In the genomic region with DNA sequence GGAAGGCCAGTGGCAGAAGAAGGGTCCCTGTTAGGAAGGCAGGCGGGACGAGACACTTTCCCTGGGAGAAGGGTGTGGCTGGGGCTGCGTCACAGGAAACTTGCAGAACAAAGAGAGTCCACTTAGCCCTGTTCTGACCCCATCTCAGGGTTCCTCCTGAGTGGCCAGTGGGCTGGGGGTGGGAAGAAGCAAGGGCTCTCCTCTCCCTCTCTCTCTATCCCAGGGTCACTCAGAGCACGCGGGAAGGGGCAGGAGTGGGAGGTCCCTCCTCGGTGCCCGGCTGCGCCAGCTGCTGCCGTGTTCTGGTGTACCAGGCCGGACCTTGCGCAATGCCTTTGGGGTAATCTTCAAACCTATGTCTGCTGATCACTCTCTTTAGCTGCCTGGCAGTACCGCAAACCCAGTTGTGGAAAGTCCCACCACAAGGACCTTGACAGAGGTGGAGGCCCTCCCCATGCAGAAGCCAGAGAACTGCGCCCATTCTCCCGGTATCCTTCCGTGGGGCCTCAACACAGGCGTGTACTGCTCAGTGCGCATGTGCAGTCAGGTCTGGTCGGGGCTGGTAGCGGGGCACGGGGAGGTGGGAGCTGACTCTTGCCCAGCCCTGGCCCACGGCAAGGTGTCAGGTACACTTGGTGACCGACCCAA, we compare ENCODE assay signal across 10 cellular contexts. TPM values are rescaled to one million over a fixed set of nuclear protein-coding genes. Genes with fewer than 3 reads are reported as not detected.
A peak's percentile ranks its signal among the peaks of the same experiment; 100 is the strongest.
DNase-seq lines count a peak whose midpoint lies in the region; ATAC-seq and TF ChIP-seq lines count a peak whose summit lies in the region.
"Had no signal": no experiment of that assay in that cellular context is flagged by ENCODE, and none has a peak within 500 bp of the region (broad histone marks: within the 10 kb centered on the region; RNA-seq: fewer than 3 reads in every experiment).

No MANE protein-coding gene starts in this region.

- H3K79me2 ChIP-seq in mammary epithelial cell (ENCODE audit: insufficient read depth, low read length) = no peaks in the 10 kb centered on the region

- peak; percentile 91 to 93 for ATAC-seq in lower lobe of right lung
- ATAC-seq in GM19395 (IDR thresholded peaks at IDR 0.05; ENCODE audit: unreplicated experiment) = no peak

- intact Hi-C loops in mammary epithelial cell (cut with micrococcal nuclease) (no loop called here), lower lobe of right lung (cut with DNase I) (no loop called here)

- TF ChIP-seq CTCF in mammary epithelial cell (conservative IDR thresholded peaks at IDR 0.05 in 1 of 2, IDR thresholded peaks at IDR 0.05 in 1 of 2; ENCODE audit: extremely low read depth in 1 of 2, insufficient read depth in 1 of 2, low read depth in 1 of 2, low read length in 2 of 2) = no peak
- TF ChIP-seq CTCF in lower lobe of right lung (IDR thresholded peaks at IDR 0.05) = no peak
- no peak for TF ChIP-seq CTCF in nephron progenitor cell (IDR thresholded peaks at IDR 0.05)

- no peak overlapping the region for H3K4me2 ChIP-seq in mammary epithelial cell (ENCODE audit: insufficient read depth, low read depth, low read length)

- dilution Hi-C loops in mammary epithelial cell (cut with HindIII; ENCODE audit: low sequenced_read_pairs) = no loop called here

- no peak for TF ChIP-seq EP300 in Ishikawa (IDR thresholded peaks at IDR 0.05; ENCODE audit: borderline replicate concordance)

- H3K4me3 ChIP-seq in mammary epithelial cell (replicated peaks in 1 of 3; ENCODE audit: insufficient read depth in 1 of 3, low read depth in 2 of 3, low read length in 3 of 3) = no peak overlapping the region
- no peak overlapping the region for H3K4me3 ChIP-seq in lower lobe of right lung

- no peaks in the 10 kb centered on the region for H4K20me1 ChIP-seq in mammary epithelial cell (ENCODE audit: insufficient read depth, low read length)

- no peak overlapping the region for H3K9ac ChIP-seq in mammary epithelial cell (ENCODE audit: insufficient read depth, low read length)

- H3K4me1 ChIP-seq in mammary epithelial cell (ENCODE audit: insufficient read depth, low read length) (peaks cover 26% of the 10 kb centered on the region), lower lobe of right lung (peaks cover 16% of the 10 kb centered on the region)

- peaks cover 4% of the 10 kb centered on the region for H3K36me3 Mint-ChIP-seq in nephron progenitor cell (ENCODE audit: low read depth)

- H3K36me3 ChIP-seq in mammary epithelial cell (ENCODE audit: insufficient read depth, low read length) (no peaks in the 10 kb centered on the region), lower lobe of right lung (no peaks in the 10 kb centered on the region)

- H3K27me3 ChIP-seq in mammary epithelial cell (ENCODE audit: insufficient read depth, low read length) = no peaks in the 10 kb centered on the region
- no peaks in the 10 kb centered on the region for H3K27me3 ChIP-seq in lower lobe of right lung (ENCODE audit: low read depth)

- H3K27ac Mint-ChIP-seq in nephron progenitor cell = no peak overlapping the region
- H3K27ac Mint-ChIP-seq: activated CD4-positive, alpha-beta memory T cell treated with anti-CD3 and anti-CD28 coated beads, Interleukin-2, amount 10 ng/mL, durations not matched to agents 7 days and 5 days; T-helper 2 cell treated with Interferon-gamma antibody and Interleukin-4, amounts not matched to agents 5 μg/mL and 100 μg/mL, for 36 hours had no signal

- DNase-seq in mammary epithelial cell = no peak
- peak; percentile 65 for DNase-seq in lower lobe of right lung
- peak; percentile 43 for DNase-seq in ureter (ENCODE audit: low spot score)
- DNase-seq in NCI-H526 (lab: John Stamatoyannopoulos, UW) = no peak
- no peak for DNase-seq in nephron progenitor cell
- DNase-seq: activated CD4-positive, alpha-beta memory T cell treated with anti-CD3 and anti-CD28 coated beads, Interleukin-2, amount 10 ng/mL, durations not matched to agents 7 days and 5 days; activated effector memory CD4-positive, alpha-beta T cell treated with Interleukin-2 at 50 U/mL for 16 hours had no signal

- BruUV-seq in mammary epithelial cell (replicated peaks; lab: Mats Ljungman, UMichigan) = no TSS peak

- H3K27ac ChIP-seq in mammary epithelial cell (ENCODE audit: insufficient read depth, low read depth, low read length) (peak overlapping the region; percentile 41), lower lobe of right lung (no peak overlapping the region)

- CTCF ChIA-PET in mammary epithelial cell (lab: Charles Lee; ENCODE audit: low non-redundant PET) = no interaction called here

- H3K9me3 Mint-ChIP-seq in nephron progenitor cell = peaks cover 10% of the 10 kb centered on the region

- H3K4me3 Mint-ChIP-seq in nephron progenitor cell = no peak overlapping the region
- H3K4me3 Mint-ChIP-seq: activated CD4-positive, alpha-beta memory T cell treated with anti-CD3 and anti-CD28 coated beads, Interleukin-2, amount 10 ng/mL, durations not matched to agents 7 days and 5 days; T-helper 2 cell treated with Interferon-gamma antibody and Interleukin-4, amounts not matched to agents 5 μg/mL and 100 μg/mL, for 36 hours had no signal

- no peaks in the 10 kb centered on the region for H3K9me3 ChIP-seq in mammary epithelial cell (replicated peaks; ENCODE audit: insufficient read depth, low read length)
- no peaks in the 10 kb centered on the region for H3K9me3 ChIP-seq in lower lobe of right lung

- H3K27me3 Mint-ChIP-seq in nephron progenitor cell (ENCODE audit: low read depth, poor library complexity) = no peaks in the 10 kb centered on the region

- no peak for TF ChIP-seq RAD21 in Ishikawa (IDR thresholded peaks at IDR 0.05; ENCODE audit: low read depth)

- H2AFZ ChIP-seq in mammary epithelial cell (ENCODE audit: low read depth, low read length) = no peak overlapping the region

- H3K4me1 Mint-ChIP-seq in nephron progenitor cell = peaks cover 13% of the 10 kb centered on the region

- in situ Hi-C loops in mammary epithelial cell (cut with MboI; ENCODE audit: low sequenced_read_pairs in 2 of 2) = no loop called here

- WGBS in mammary epithelial cell (ENCODE audit: low coverage, missing lambda C conversion rate) = 94% methylated on average over 15 of the region's 22 CpGs

TF ChIP-seq in Ishikawa, 13 proteins besides CTCF, POLR2A, EP300 and RAD21:
- TF ChIP-seq TCF12 (IDR thresholded peaks at IDR 0.05; ENCODE audit: low read depth) (no peak), CEBPB (IDR thresholded peaks at IDR 0.05) (peak; percentile 87)
TF ChIP-seq in Ishikawa: peak in this region for 1.

RNA-seq across cellular contexts. Expression of a gene that starts 47.8 kb away (rescaled TPM):
- total RNA-seq in mammary epithelial cell (10 to 100 TPM; 12.0 to 25.1 TPM), lower lobe of right lung (72.4 TPM), ureter (120 TPM)
- polyA plus RNA-seq in mammary epithelial cell = 13.0 TPM
- 2.9 TPM for polyA minus RNA-seq in mammary epithelial cell

Comparison
In these comparisons a context has a peak if more than half of its experiments do, and no peak if none do; other contexts are left out.
1. DNase-seq: peak in lower lobe of right lung (single experiment) and ureter (single experiment); none in mammary epithelial cell (single experiment), NCI-H526 (0 of 2) and nephron progenitor cell (single experiment).